Comparison of ENCODE assay signal across 27 cellular contexts in genomic region chr9:76200315-76200714, GRCh38.
"Had no signal": no experiment of that assay in that cellular context is flagged by ENCODE, and none has a peak within 500 bp of the region (broad histone marks: within the 10 kb centered on the region; RNA-seq: fewer than 3 reads in every experiment).

No MANE protein-coding gene starts in this region.

- H3K27me3 ChIP-seq: adrenal gland, brain microvascular endothelial cell, esophagus squamous epithelium, ovary, right atrium auricular region, stomach, tibial artery had no signal

- H3K9me3 ChIP-seq: adrenal gland, esophagus squamous epithelium, ovary, psoas muscle, right atrium auricular region, stomach, tibial artery had no signal

- H3K36me3 ChIP-seq: adrenal gland, brain microvascular endothelial cell, esophagus squamous epithelium, ovary, right atrium auricular region, stomach had no signal

- DNase-seq: activated CD4-positive, alpha-beta T cell treated with anti-CD3 and anti-CD28 coated beads for 4 hours; activated CD4-positive, alpha-beta T cell treated with anti-CD3 and anti-CD28 coated beads, Interleukin-2, amount 50 U/mL, for 4 hours; activated naive CD4-positive, alpha-beta T cell; activated T-cell treated with anti-CD3 and anti-CD28 coated beads for 4 hours; activated T-cell treated with anti-CD3 and anti-CD28 coated beads, Interleukin-2, amount 50 U/mL, for 72 hours; adrenal gland; aorta; brain microvascular endothelial cell; caudate nucleus; esophagus squamous epithelium; head of caudate nucleus; hippocampal formation; kidney; left colon; mammary epithelial cell; naive thymus-derived CD4-positive, alpha-beta T cell; ovary; psoas muscle; stimulated activated CD4-positive, alpha-beta T cell treated with anti-CD3 and anti-CD28 coated beads, Interleukin-15, amount 100 ng/mL, for 24 hours; stimulated activated CD4-positive, alpha-beta T cell treated with anti-CD3 and anti-CD28 coated beads, Interleukin-2, amount 100 ng/mL, for 24 hours; stimulated activated naive B cell treated with anti-CD40 and anti-IgM and Interleukin-4, amounts not matched to agents 10 μg/mL and 1 μg/mL and 100 μg/mL, for 72 hours; stomach; T-helper 9 cell; tibial artery had no signal

- ATAC-seq: activated naive CD4-positive, alpha-beta T cell treated with anti-CD3 and anti-CD28 coated beads, Interleukin-2, amount 50 U/mL, for 72 hours; activated T-cell treated with anti-CD3 and anti-CD28 coated beads, Interleukin-2, amount 50 U/mL, for 72 hours; left colon; naive thymus-derived CD4-positive, alpha-beta T cell; psoas muscle; stimulated activated naive B cell treated with anti-CD40 and anti-IgM and Interleukin-4, amounts not matched to agents 10 μg/mL and 1 μg/mL and 100 μg/mL, for 72 hours had no signal

- H3K4me1 ChIP-seq: adrenal gland, esophagus squamous epithelium, psoas muscle, right atrium auricular region, stomach had no signal

- H3K4me3 ChIP-seq: adrenal gland, esophagus squamous epithelium, ovary, psoas muscle, right atrium auricular region, stomach, tibial artery had no signal

- H3K27ac ChIP-seq: adrenal gland, brain microvascular endothelial cell, esophagus squamous epithelium, ovary, psoas muscle, right atrium auricular region, stomach, tibial artery, VCaP had no signal
